Comparison of ENCODE assay signal across 1 cellular context in genomic region chr11:66637557-66638176, GRCh38.
A peak's percentile ranks its signal among the peaks of the same experiment; 100 is the strongest.
TF ChIP-seq lines count a peak whose summit lies in the region.

No MANE protein-coding gene starts in this region.

TF ChIP-seq in HEK293, 187 proteins besides CTCF, POLR2A, EP300 and RAD21 (continued from another document):
- TF ChIP-seq ZNF398 (tag by site-specific recombination; IDR thresholded peaks at IDR 0.05) (0 out of 2 replicates have a peak, but pooled peaks have one; percentile 16), ZBTB1 (tag by site-specific recombination; IDR thresholded peaks at IDR 0.05) (no peak)
- TF ChIP-seq, protein P1, sequence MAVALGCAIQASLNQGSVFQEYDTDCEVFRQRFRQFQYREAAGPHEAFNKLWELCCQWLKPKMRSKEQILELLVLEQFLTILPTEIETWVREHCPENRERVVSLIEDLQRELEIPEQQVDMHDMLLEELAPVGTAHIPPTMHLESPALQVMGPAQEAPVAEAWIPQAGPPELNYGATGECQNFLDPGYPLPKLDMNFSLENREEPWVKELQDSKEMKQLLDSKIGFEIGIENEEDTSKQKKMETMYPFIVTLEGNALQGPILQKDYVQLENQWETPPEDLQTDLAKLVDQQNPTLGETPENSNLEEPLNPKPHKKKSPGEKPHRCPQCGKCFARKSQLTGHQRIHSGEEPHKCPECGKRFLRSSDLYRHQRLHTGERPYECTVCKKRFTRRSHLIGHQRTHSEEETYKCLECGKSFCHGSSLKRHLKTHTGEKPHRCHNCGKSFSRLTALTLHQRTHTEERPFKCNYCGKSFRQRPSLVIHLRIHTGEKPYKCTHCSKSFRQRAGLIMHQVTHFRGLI (tag by site-specific recombination; IDR thresholded peaks at IDR 0.05) = no peak
TF ChIP-seq in HEK293: peak in this region for 12.
